ENCODE assay signal across 2 cellular contexts in the genomic region with DNA sequence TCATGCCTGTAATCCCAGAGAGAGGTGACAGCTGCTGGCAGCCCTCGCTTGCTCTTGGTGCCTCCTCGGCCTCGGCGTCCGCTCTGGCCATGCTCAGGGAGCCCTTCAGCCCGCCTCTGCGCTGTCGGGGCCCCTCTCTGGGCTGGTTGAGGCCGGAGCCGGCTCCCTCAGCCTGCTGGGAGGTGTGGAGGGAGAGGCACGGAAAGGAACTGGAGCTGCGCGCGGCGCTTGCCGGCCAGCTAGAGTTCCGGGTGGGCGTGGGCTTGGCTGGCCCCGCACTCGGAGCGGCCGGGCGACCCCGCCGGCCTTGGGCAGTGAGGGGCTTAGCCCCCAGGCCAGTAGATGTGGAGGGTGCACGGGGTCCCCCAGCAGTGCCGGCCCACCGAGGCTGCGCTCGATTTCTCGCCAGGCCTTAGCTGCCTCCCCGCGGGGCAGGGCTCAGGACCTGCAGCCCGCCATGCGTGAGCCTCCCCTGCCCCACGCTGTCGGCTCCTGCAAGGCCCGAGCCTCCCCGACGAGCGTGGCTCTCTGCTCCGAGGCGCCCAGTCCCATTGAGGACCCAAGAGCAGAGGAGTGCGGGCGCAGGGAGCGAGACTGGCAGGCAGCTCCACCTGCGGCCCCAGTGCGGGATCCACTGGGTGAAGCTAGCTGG.
TF ChIP-seq lines count a peak whose summit lies in the region.

No MANE protein-coding gene starts in this region.

TF ChIP-seq in HepG2, 621 proteins besides CTCF, POLR2A, EP300 and RAD21:
- TF ChIP-seq ZNF557 (CRISPR knock-in tag; IDR thresholded peaks at IDR 0.05) (no peak), DZIP1 (CRISPR knock-in tag; IDR thresholded peaks at IDR 0.05) (no peak), ARNT2 (CRISPR knock-in tag; IDR thresholded peaks at IDR 0.05; ENCODE audit: low read depth) (no peak), SIX4 (CRISPR knock-in tag; IDR thresholded peaks at IDR 0.05) (no peak)
- TF ChIP-seq, protein P1, sequence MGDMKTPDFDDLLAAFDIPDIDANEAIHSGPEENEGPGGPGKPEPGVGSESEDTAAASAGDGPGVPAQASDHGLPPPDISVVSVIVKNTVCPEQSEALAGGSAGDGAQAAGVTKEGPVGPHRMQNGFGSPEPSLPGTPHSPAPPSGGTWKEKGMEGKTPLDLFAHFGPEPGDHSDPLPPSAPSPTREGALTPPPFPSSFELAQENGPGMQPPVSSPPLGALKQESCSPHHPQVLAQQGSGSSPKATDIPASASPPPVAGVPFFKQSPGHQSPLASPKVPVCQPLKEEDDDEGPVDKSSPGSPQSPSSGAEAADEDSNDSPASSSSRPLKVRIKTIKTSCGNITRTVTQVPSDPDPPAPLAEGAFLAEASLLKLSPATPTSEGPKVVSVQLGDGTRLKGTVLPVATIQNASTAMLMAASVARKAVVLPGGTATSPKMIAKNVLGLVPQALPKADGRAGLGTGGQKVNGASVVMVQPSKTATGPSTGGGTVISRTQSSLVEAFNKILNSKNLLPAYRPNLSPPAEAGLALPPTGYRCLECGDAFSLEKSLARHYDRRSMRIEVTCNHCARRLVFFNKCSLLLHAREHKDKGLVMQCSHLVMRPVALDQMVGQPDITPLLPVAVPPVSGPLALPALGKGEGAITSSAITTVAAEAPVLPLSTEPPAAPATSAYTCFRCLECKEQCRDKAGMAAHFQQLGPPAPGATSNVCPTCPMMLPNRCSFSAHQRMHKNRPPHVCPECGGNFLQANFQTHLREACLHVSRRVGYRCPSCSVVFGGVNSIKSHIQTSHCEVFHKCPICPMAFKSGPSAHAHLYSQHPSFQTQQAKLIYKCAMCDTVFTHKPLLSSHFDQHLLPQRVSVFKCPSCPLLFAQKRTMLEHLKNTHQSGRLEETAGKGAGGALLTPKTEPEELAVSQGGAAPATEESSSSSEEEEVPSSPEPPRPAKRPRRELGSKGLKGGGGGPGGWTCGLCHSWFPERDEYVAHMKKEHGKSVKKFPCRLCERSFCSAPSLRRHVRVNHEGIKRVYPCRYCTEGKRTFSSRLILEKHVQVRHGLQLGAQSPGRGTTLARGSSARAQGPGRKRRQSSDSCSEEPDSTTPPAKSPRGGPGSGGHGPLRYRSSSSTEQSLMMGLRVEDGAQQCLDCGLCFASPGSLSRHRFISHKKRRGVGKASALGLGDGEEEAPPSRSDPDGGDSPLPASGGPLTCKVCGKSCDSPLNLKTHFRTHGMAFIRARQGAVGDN (CRISPR knock-in tag; IDR thresholded peaks at IDR 0.05), result 0 out of 2 replicates have a peak, but pooled peaks have one; percentile 19
TF ChIP-seq in HepG2: peak in this region for 1.

TF ChIP-seq in K562, 482 proteins besides CTCF, POLR2A, EP300 and RAD21 (continues in another document):
- TF ChIP-seq NRF1 (conservative IDR thresholded peaks at IDR 0.05 in 1 of 2, IDR thresholded peaks at IDR 0.05 in 1 of 2) (peak; percentile 64 to 69), ZNF282 (CRISPR knock-in tag; IDR thresholded peaks at IDR 0.05) (peak; percentile 47; the same call in 1 of the 2 replicates), PRDM10 (IDR thresholded peaks at IDR 0.05; ENCODE audit: partially characterized antibody) (peak; percentile 32), USF1 (CRISPR knock-in tag; IDR thresholded peaks at IDR 0.05) (no peak), POLR2G (IDR thresholded peaks at IDR 0.05; ENCODE audit: low read depth, low read length) (peak; percentile 67), RBFOX2 (IDR thresholded peaks at IDR 0.05; ENCODE audit: low read depth, low read length) (peak; percentile 65), ZBTB7A (IDR thresholded peaks at IDR 0.05; ENCODE audit: borderline replicate concordance, control insufficient read depth, low read depth, low read length) (peak; percentile 49; the same call in 1 of the 2 replicates), ILF3 (IDR thresholded peaks at IDR 0.05; ENCODE audit: borderline replicate concordance) (no peak), ZBTB33 (CRISPR knock-in tag; IDR thresholded peaks at IDR 0.05) (peak; percentile 75), NR3C1 (CRISPR knock-in tag; IDR thresholded peaks at IDR 0.05) (peak; percentile 54; the same call in 1 of the 2 replicates), MAZ (CRISPR knock-in tag; conservative IDR thresholded peaks at IDR 0.05 in 1 of 2, IDR thresholded peaks at IDR 0.05 in 1 of 2) (0 out of 4 replicates have a peak, but pooled peaks have one; percentile 17 to 54), CEBPG (CRISPR knock-in tag; IDR thresholded peaks at IDR 0.05) (no peak), CEBPG (tag; conservative IDR thresholded peaks at IDR 0.05 in 1 of 2, IDR thresholded peaks at IDR 0.05 in 1 of 2) (no peak), ZNF512 (tag; IDR thresholded peaks at IDR 0.05) (peak; percentile 71), KAT7 (CRISPR knock-in tag; IDR thresholded peaks at IDR 0.05; ENCODE audit: borderline replicate concordance) (0 out of 2 replicates have a peak, but pooled peaks have one; percentile 35), L3MBTL2 (IDR thresholded peaks at IDR 0.05) (peak; percentile 22; the same call in 1 of the 2 replicates), HDAC2 (IDR thresholded peaks at IDR 0.05) (no peak), TFAP4 (CRISPR knock-in tag; IDR thresholded peaks at IDR 0.05; ENCODE audit: borderline replicate concordance) (peak; percentile 48; the same call in 1 of the 2 replicates), ZFX (CRISPR knock-in tag; IDR thresholded peaks at IDR 0.05) (peak; percentile 92), THRAP3 (IDR thresholded peaks at IDR 0.05; ENCODE audit: borderline replicate concordance) (no peak), NFATC3 (IDR thresholded peaks at IDR 0.05) (no peak), ARID4B (CRISPR knock-in tag; IDR thresholded peaks at IDR 0.05) (peak; percentile 42; the same call in 1 of the 2 replicates), NCOA1 (IDR thresholded peaks at IDR 0.05; ENCODE audit: low read depth) (no peak), TCFL5 (CRISPR knock-in tag; conservative IDR thresholded peaks at IDR 0.05) (no peak), PHF8 (IDR thresholded peaks at IDR 0.05; ENCODE audit: borderline replicate concordance, low read length) (peak; percentile 51; the same call in 1 of the 2 replicates), RB1 (IDR thresholded peaks at IDR 0.05; ENCODE audit: low read depth) (0 out of 2 replicates have a peak, but pooled peaks have one; percentile 27), HMBOX1 (IDR thresholded peaks at IDR 0.05) (no peak), GABPB1 (CRISPR knock-in tag; IDR thresholded peaks at IDR 0.05) (0 out of 2 replicates have a peak, but pooled peaks have one; percentile 52)
